26 cellular contexts compared by ENCODE assay signal in genomic region chr4:123783936-123784335, GRCh38.
DNase-seq lines count a peak whose midpoint lies in the region; ATAC-seq and TF ChIP-seq lines count a peak whose summit lies in the region.
"Had no signal": no experiment of that assay in that cellular context is flagged by ENCODE, and none has a peak within 500 bp of the region (broad histone marks: within the 10 kb centered on the region; RNA-seq: fewer than 3 reads in every experiment).

No MANE protein-coding gene starts in this region.

- peaks cover 64% of the 10 kb centered on the region for H3K4me1 Mint-ChIP-seq in chondrocyte (ENCODE audit: low read depth)
- H3K4me1 Mint-ChIP-seq: activated CD8-positive, alpha-beta memory T cell treated with anti-CD3 and anti-CD28 coated beads, Interleukin-2, amount 10 ng/mL, durations not matched to agents 7 days and 5 days; activated naive CD8-positive, alpha-beta T cell treated with anti-CD3 and anti-CD28 coated beads for 36 hours had no signal

- H3K4me1 ChIP-seq in heart right ventricle, result peaks cover 0 to 47% (median 31%) of the 10 kb centered on the region in 9 donors
- H3K4me1 ChIP-seq in muscle layer of duodenum (ENCODE audit: control insufficient read depth in 1 of 2, insufficient read depth in 2 of 2, low read length in 2 of 2), result no peaks in the 10 kb centered on the region
- H3K4me1 ChIP-seq in transverse colon, result peaks cover 0 to 15% (median 7%) of the 10 kb centered on the region in 4 donors
- no peaks in the 10 kb centered on the region for H3K4me1 ChIP-seq in Karpas-422 (ENCODE audit: low read length)
- H3K4me1 ChIP-seq: BLaER1 treated with 17β-estradiol and CSF1 and Interleukin-3, amounts not matched to agents 10 nM and 100 nM; pancreas; uterus had no signal

- no peaks in the 10 kb centered on the region for H3K27me3 Mint-ChIP-seq in chondrocyte (ENCODE audit: low read depth)
- H3K27me3 Mint-ChIP-seq: activated naive CD8-positive, alpha-beta T cell treated with anti-CD3 and anti-CD28 coated beads for 36 hours had no signal

- intact Hi-C loops in heart right ventricle (cut with DNase I) (loop anchor here in 1 of 10 donors (10.0 kb wide), 1 partner anchor 201 kb away; no protein-coding TSS in a partner anchor), cardiac septum (cut with DNase I) (loop anchor here (2.0 to 10.0 kb wide), 3 partner anchors 41 to 379 kb away; no protein-coding TSS in a partner anchor), transverse colon (cut with DNase I; ENCODE audit: low total_unique reads) (no loop called here)

- H3K79me2 ChIP-seq in Karpas-422 (ENCODE audit: low read length), result no peaks in the 10 kb centered on the region

- H3K27me3 ChIP-seq in heart right ventricle (no peaks in the 10 kb centered on the region), muscle layer of duodenum (ENCODE audit: low read depth, low read length) (no peaks in the 10 kb centered on the region), transverse colon (no peaks in the 10 kb centered on the region), Karpas-422 (ENCODE audit: low read length) (no peaks in the 10 kb centered on the region)
- H3K27me3 ChIP-seq: BLaER1 treated with 17β-estradiol and CSF1 and Interleukin-3, amounts not matched to agents 10 nM and 100 nM; pancreas; uterus had no signal

- no peak for TF ChIP-seq CTCF in heart right ventricle (IDR thresholded peaks at IDR 0.05)
- TF ChIP-seq CTCF in chondrocyte (IDR thresholded peaks at IDR 0.05), result no peak
- TF ChIP-seq CTCF in transverse colon (IDR thresholded peaks at IDR 0.05), result no peak

- H3K9me2 ChIP-seq in Karpas-422 (replicated peaks; ENCODE audit: insufficient read depth, low read length), result no peaks in the 10 kb centered on the region

- no peak for TF ChIP-seq POLR2A in transverse colon (IDR thresholded peaks at IDR 0.05)

- no peak for TF ChIP-seq EP300 in transverse colon (IDR thresholded peaks at IDR 0.05; ENCODE audit: low read depth)

- H3K9me3 Mint-ChIP-seq in chondrocyte (ENCODE audit: low read depth), result peaks cover 5% of the 10 kb centered on the region
- H3K9me3 Mint-ChIP-seq: activated naive CD8-positive, alpha-beta T cell treated with anti-CD3 and anti-CD28 coated beads for 36 hours had no signal

- H3K4me3 Mint-ChIP-seq in chondrocyte (ENCODE audit: unreplicated experiment), result no peak overlapping the region
- H3K4me3 Mint-ChIP-seq: activated CD8-positive, alpha-beta memory T cell treated with anti-CD3 and anti-CD28 coated beads, Interleukin-2, amount 10 ng/mL, durations not matched to agents 7 days and 5 days; activated naive CD8-positive, alpha-beta T cell treated with anti-CD3 and anti-CD28 coated beads for 36 hours had no signal

- no peak overlapping the region for H3K4me2 ChIP-seq in Karpas-422 (ENCODE audit: low read depth, low read length, poor library complexity, severe bottlenecking)
- H3K4me2 ChIP-seq: BLaER1 treated with 17β-estradiol and CSF1 and Interleukin-3, amounts not matched to agents 10 nM and 100 nM had no signal

- H3K4me3 ChIP-seq in heart right ventricle (no peak overlapping the region), muscle layer of duodenum (ENCODE audit: low read depth in 1 of 2, low read length in 2 of 2) (no peak overlapping the region), transverse colon (no peak overlapping the region), Karpas-422 (ENCODE audit: low read length) (no peak overlapping the region)
- H3K4me3 ChIP-seq: BLaER1 treated with 17β-estradiol and CSF1 and Interleukin-3, amounts not matched to agents 10 nM and 100 nM; lung; pancreas; uterus had no signal

- H3K9ac ChIP-seq in Karpas-422 (ENCODE audit: low read length), result no peak overlapping the region
- H3K9ac ChIP-seq: BLaER1 treated with 17β-estradiol and CSF1 and Interleukin-3, amounts not matched to agents 10 nM and 100 nM had no signal

- H3K27ac ChIP-seq in heart right ventricle, result peak overlapping the region in 7 of 10 donors; percentile 61 to 86 (median 74)
- H3K27ac ChIP-seq in muscle layer of duodenum (ENCODE audit: low read length), result peak overlapping the region; percentile 27
- peak overlapping the region; percentile 61 to 77 (median 64) for H3K27ac ChIP-seq in transverse colon
- no peak overlapping the region for H3K27ac ChIP-seq in Karpas-422 (ENCODE audit: low read length)
- H3K27ac ChIP-seq: BLaER1 treated with 17β-estradiol and CSF1 and Interleukin-3, amounts not matched to agents 10 nM and 100 nM; epithelial cell of prostate; RWPE1; uterus had no signal

- DNase-seq in heart right ventricle (no peak), cardiac septum (ENCODE audit: low spot score) (no peak), chondrocyte (ENCODE audit: low spot score) (no peak), transverse colon (no peak), Karpas-422 (no peak), iPS-NIHi7 (ENCODE audit: extremely low spot score) (no peak), GDM1 (lab: John Stamatoyannopoulos, UW) (no peak)
- DNase-seq: 8988T; activated CD4-positive, alpha-beta T cell treated with anti-CD3 and anti-CD28 coated beads for 4 hours; activated CD8-positive, alpha-beta memory T cell treated with anti-CD3 and anti-CD28 coated beads, Interleukin-2, amount 10 ng/mL, durations not matched to agents 7 days and 5 days; activated naive CD8-positive, alpha-beta T cell treated with anti-CD3 and anti-CD28 coated beads for 36 hours; Calu3; dermis blood vessel endothelial cell; glutamatergic neuron; NCI-H187 treated with DMSO at 0.1 percent for 48 hours; NCI-H446 treated with DMSO at 0.1 percent for 48 hours; NK-92 treated with Interleukin-12 subunit alpha and Interleukin-12 subunit beta, amount 100 ng/mL, for 24 hours; pancreas; stimulated activated CD4-positive, alpha-beta T cell treated with anti-CD3 and anti-CD28 coated beads, Interleukin-4, amount 100 ng/mL, for 4 hours; SW 1271; uterus had no signal

- H3K36me3 ChIP-seq in heart right ventricle (no peaks in the 10 kb centered on the region), muscle layer of duodenum (ENCODE audit: control insufficient read depth in 1 of 2, insufficient read depth in 2 of 2, low read length in 2 of 2) (no peaks in the 10 kb centered on the region), transverse colon (no peaks in the 10 kb centered on the region), Karpas-422 (ENCODE audit: insufficient read depth, low read length) (no peaks in the 10 kb centered on the region)
- H3K36me3 ChIP-seq: BLaER1 treated with 17β-estradiol and CSF1 and Interleukin-3, amounts not matched to agents 10 nM and 100 nM; pancreas; uterus had no signal

- H3K36me3 Mint-ChIP-seq in chondrocyte (ENCODE audit: low read depth), result no peaks in the 10 kb centered on the region
- H3K36me3 Mint-ChIP-seq: activated CD8-positive, alpha-beta memory T cell treated with anti-CD3 and anti-CD28 coated beads, Interleukin-2, amount 10 ng/mL, durations not matched to agents 7 days and 5 days; activated naive CD8-positive, alpha-beta T cell treated with anti-CD3 and anti-CD28 coated beads for 36 hours had no signal

- no peak for ATAC-seq in heart right ventricle
- ATAC-seq: activated CD8-positive, alpha-beta memory T cell treated with anti-CD3 and anti-CD28 coated beads, Interleukin-2, amount 10 ng/mL, durations not matched to agents 7 days and 5 days; pancreas had no signal

- in situ Hi-C loops in transverse colon (cut with MboI; ENCODE audit: low pct_ligation_motif_present in 1 of 4, low pct_unique_long_range_greater_than_20kb in 1 of 4, low sequenced_read_pairs in 3 of 4), result no loop called here

- peak overlapping the region; percentile 55 for H3K27ac Mint-ChIP-seq in chondrocyte (ENCODE audit: unreplicated experiment)
- H3K27ac Mint-ChIP-seq: activated CD8-positive, alpha-beta memory T cell treated with anti-CD3 and anti-CD28 coated beads, Interleukin-2, amount 10 ng/mL, durations not matched to agents 7 days and 5 days; activated naive CD8-positive, alpha-beta T cell treated with anti-CD3 and anti-CD28 coated beads for 36 hours had no signal

- no peaks in the 10 kb centered on the region for H4K20me1 ChIP-seq in Karpas-422 (ENCODE audit: insufficient read depth, low read depth, low read length)
- H4K20me1 ChIP-seq: BLaER1 treated with 17β-estradiol and CSF1 and Interleukin-3, amounts not matched to agents 10 nM and 100 nM had no signal

- no peaks in the 10 kb centered on the region for H3K9me3 ChIP-seq in heart right ventricle
- H3K9me3 ChIP-seq in muscle layer of duodenum (ENCODE audit: control insufficient read depth in 1 of 2, low read length in 2 of 2), result no peaks in the 10 kb centered on the region
- no peaks in the 10 kb centered on the region for H3K9me3 ChIP-seq in transverse colon
- no peaks in the 10 kb centered on the region for H3K9me3 ChIP-seq in Karpas-422 (ENCODE audit: low read length)
- H3K9me3 ChIP-seq: BLaER1 treated with 17β-estradiol and CSF1 and Interleukin-3, amounts not matched to agents 10 nM and 100 nM; pancreas; uterus had no signal

- H2AFZ ChIP-seq in Karpas-422 (ENCODE audit: low read length), result no peak overlapping the region
